In the genomic region with DNA sequence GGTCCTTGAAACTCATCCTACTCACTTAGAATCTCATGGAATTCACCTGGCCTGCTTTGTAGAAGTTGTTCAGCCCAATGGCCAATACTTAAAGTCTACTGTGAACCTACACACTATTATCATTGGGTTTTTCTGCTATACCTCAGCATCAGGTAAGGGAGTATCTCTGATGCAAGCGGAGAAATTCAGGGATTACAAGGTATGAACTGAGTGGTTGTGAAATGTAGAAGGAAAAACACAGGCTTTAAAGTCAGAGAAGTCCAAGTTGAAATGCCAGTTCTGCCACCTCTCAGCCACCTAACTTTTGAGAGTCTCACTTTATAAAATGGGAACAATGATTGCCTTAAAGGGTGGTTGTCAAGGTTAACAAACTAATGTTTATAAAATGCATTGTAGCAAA, we compare ENCODE assay signal across 8 cellular contexts.
"Had no signal": no experiment of that assay in that cellular context is flagged by ENCODE, and none has a peak within 500 bp of the region (broad histone marks: within the 10 kb centered on the region; RNA-seq: fewer than 3 reads in every experiment).

No MANE protein-coding gene starts in this region.

- H3K4me3 ChIP-seq: GM23338, K562 had no signal

- ATAC-seq: GM23338, K562 had no signal

- DNase-seq: H9, HCEC 1CT, IMR-90, KG1 had no signal

- H2AFZ ChIP-seq: GM23338 had no signal

- FAIRE-seq: H1, HTR-8/SVneo, K562 had no signal

- H3K4me2 ChIP-seq: GM23338 had no signal
